Comparison of ENCODE assay signal across 2 cellular contexts in the genomic region with DNA sequence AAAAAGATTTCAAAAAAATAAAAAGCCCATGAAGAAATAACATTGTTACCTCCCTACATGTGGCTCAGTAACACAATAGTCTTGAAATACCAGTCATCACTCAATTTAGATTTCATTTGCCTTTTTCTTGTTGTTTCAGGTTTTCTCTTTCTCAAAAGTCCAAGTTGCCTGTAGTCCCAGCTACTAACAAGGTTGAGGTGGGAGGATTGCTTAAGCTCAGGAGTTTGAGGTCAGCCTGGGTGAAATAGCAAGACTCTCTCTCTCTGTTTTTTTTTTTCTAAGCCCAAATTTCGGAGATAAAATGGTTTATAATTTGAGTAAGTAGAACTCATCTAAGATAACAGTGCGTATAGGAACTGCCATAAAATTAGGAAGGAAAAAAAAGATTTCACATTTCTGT.
TF ChIP-seq lines count a peak whose summit lies in the region.

No MANE protein-coding gene starts in this region.

TF ChIP-seq in SK-N-SH, 30 proteins besides CTCF, POLR2A, EP300 and RAD21 (continued from another document):
- TF ChIP-seq SIN3A (IDR thresholded peaks at IDR 0.05; ENCODE audit: borderline replicate concordance, low read depth, low read length) (no peak), TEAD4 (IDR thresholded peaks at IDR 0.05; ENCODE audit: borderline replicate concordance, insufficient read depth) (no peak), FOSL2 (IDR thresholded peaks at IDR 0.05; ENCODE audit: borderline replicate concordance, low read depth) (no peak)
TF ChIP-seq in SK-N-SH: peak in this region for 0.

TF ChIP-seq in SK-N-SH treated with all-trans-retinoic acid at 6 μM for 48 hours, 23 proteins besides CTCF, POLR2A, EP300 and RAD21 (continued from another document):
- TF ChIP-seq, protein P1, sequence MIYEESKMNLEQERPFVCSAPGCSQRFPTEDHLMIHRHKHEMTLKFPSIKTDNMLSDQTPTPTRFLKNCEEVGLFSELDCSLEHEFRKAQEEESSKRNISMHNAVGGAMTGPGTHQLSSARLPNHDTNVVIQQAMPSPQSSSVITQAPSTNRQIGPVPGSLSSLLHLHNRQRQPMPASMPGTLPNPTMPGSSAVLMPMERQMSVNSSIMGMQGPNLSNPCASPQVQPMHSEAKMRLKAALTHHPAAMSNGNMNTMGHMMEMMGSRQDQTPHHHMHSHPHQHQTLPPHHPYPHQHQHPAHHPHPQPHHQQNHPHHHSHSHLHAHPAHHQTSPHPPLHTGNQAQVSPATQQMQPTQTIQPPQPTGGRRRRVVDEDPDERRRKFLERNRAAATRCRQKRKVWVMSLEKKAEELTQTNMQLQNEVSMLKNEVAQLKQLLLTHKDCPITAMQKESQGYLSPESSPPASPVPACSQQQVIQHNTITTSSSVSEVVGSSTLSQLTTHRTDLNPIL (CRISPR knock-in tag; IDR thresholded peaks at IDR 0.05; ENCODE audit: low read depth), result no peak
- TF ChIP-seq ARNTL (CRISPR knock-in tag; IDR thresholded peaks at IDR 0.05; ENCODE audit: borderline replicate concordance, low read depth) (no peak), ZFP30 (CRISPR knock-in tag; IDR thresholded peaks at IDR 0.05) (no peak)
- TF ChIP-seq, protein P2, sequence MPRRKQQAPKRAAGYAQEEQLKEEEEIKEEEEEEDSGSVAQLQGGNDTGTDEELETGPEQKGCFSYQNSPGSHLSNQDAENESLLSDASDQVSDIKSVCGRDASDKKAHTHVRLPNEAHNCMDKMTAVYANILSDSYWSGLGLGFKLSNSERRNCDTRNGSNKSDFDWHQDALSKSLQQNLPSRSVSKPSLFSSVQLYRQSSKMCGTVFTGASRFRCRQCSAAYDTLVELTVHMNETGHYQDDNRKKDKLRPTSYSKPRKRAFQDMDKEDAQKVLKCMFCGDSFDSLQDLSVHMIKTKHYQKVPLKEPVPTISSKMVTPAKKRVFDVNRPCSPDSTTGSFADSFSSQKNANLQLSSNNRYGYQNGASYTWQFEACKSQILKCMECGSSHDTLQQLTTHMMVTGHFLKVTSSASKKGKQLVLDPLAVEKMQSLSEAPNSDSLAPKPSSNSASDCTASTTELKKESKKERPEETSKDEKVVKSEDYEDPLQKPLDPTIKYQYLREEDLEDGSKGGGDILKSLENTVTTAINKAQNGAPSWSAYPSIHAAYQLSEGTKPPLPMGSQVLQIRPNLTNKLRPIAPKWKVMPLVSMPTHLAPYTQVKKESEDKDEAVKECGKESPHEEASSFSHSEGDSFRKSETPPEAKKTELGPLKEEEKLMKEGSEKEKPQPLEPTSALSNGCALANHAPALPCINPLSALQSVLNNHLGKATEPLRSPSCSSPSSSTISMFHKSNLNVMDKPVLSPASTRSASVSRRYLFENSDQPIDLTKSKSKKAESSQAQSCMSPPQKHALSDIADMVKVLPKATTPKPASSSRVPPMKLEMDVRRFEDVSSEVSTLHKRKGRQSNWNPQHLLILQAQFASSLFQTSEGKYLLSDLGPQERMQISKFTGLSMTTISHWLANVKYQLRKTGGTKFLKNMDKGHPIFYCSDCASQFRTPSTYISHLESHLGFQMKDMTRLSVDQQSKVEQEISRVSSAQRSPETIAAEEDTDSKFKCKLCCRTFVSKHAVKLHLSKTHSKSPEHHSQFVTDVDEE (CRISPR knock-in tag; IDR thresholded peaks at IDR 0.05), result no peak
